ENCODE assay signal across 24 cellular contexts in the genomic region with DNA sequence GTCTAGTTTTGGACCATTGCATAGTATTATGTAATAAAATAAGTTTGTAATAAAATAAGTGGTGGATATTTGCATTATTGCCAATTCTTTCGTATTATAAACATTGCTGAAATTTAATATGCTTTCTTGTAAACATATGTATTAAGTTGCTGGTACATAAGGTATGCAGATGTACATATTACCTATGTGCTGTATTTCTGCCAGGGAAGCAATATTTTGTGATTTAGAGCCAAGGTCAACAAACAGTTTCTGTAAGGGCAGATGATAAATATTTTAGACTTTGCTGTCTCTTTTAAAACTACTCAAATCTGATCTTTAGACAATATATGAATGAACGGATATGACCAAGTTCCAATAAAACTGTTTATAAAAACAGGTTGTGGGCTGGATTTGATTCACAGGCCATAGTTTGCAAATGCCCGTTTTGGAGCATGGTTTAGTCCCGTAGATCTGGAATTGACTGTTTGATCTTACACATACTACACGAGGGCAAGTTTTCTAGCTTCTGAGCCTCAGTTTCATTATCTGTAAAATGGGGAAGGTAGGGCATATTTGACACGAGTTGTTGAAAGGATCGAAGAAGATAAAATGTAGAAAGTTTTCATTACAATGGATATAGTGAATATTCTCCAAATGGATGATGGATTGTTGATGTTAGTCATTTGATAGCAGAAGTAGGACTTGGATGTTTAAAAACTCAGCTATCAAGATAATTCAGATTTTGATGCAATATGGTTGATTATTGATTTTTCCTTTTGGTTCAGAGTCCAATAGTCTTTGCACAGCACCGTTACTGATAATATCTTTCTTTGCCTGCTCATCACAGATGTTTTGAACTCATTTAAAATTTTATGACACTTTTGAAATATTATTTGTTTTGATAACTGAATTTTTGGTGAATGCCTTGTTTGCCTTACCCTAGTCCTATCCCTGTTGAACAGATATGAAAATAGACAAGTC.
"Had no signal": no experiment of that assay in that cellular context is flagged by ENCODE, and none has a peak within 500 bp of the region (broad histone marks: within the 10 kb centered on the region; RNA-seq: fewer than 3 reads in every experiment).

No MANE protein-coding gene starts in this region.

- DNase-seq: activated CD4-positive, alpha-beta memory T cell treated with anti-CD3 and anti-CD28 coated beads for 36 hours; activated CD4-positive, alpha-beta T cell treated with anti-CD3 and anti-CD28 coated beads for 4 hours; activated CD4-positive, CD25-positive, alpha-beta regulatory T cell; activated effector memory CD4-positive, alpha-beta T cell treated with Interleukin-2 at 50 U/mL for 16 hours; activated naive CD4-positive, alpha-beta T cell treated with anti-CD3 and anti-CD28 coated beads for 36 hours; activated naive CD8-positive, alpha-beta T cell treated with anti-CD3 and anti-CD28 coated beads, Interleukin-2, amount 10 ng/mL, durations not matched to agents 7 days and 5 days; activated T-cell treated with anti-CD3 and anti-CD28 coated beads, Interleukin-2, amount 50 U/mL, for 72 hours; amniotic stem cell; dorsolateral prefrontal cortex; effector memory CD8-positive, alpha-beta T cell; esophagus squamous epithelium; heart right ventricle; natural killer cell; stimulated activated CD4-positive, alpha-beta T cell treated with anti-CD3 and anti-CD28 coated beads, Interleukin-15, amount 100 ng/mL, for 24 hours; stimulated activated CD8-positive, alpha-beta memory T cell treated with anti-CD3 and anti-CD28 coated beads, Interleukin-4, amount 100 ng/mL, for 48 hours; stimulated activated naive B cell treated with anti-CD40 and anti-IgM and Interleukin-4, amounts not matched to agents 10 μg/mL and 1 μg/mL and 100 μg/mL, for 72 hours; T-helper 17 cell; transverse colon had no signal

- H3K4me1 ChIP-seq: breast epithelium, esophagus squamous epithelium had no signal

- FAIRE-seq: urothelium cell line had no signal

- H3K9ac ChIP-seq: parathyroid adenoma had no signal

- H3K27me3 ChIP-seq: breast epithelium, dorsolateral prefrontal cortex, esophagus squamous epithelium, heart right ventricle, neutrophil, transverse colon had no signal

- H3K36me3 ChIP-seq: breast epithelium, esophagus squamous epithelium, heart right ventricle, neutrophil, transverse colon had no signal

- ATAC-seq: activated T-cell treated with anti-CD3 and anti-CD28 coated beads, Interleukin-2, amount 50 U/mL, for 72 hours; effector memory CD8-positive, alpha-beta T cell; natural killer cell; stimulated activated naive B cell treated with anti-CD40 and anti-IgM and Interleukin-4, amounts not matched to agents 10 μg/mL and 1 μg/mL and 100 μg/mL, for 72 hours; T-helper 17 cell had no signal

- H3K27ac ChIP-seq: breast epithelium, dorsolateral prefrontal cortex, esophagus squamous epithelium, neutrophil, parathyroid adenoma had no signal

- H3K4me3 ChIP-seq: breast epithelium, dorsolateral prefrontal cortex, esophagus squamous epithelium, heart right ventricle, lung, skin epidermis, transverse colon had no signal

- H3K9me3 ChIP-seq: breast epithelium, esophagus squamous epithelium, heart right ventricle, neutrophil, transverse colon had no signal

- H2AFZ ChIP-seq: parathyroid adenoma had no signal
